Comparison of ENCODE assay signal across 17 cellular contexts in genomic region chr4:168411318-168412150, GRCh38.
DNase-seq lines count a peak whose midpoint lies in the region; ATAC-seq and TF ChIP-seq lines count a peak whose summit lies in the region.
"Had no signal": no experiment of that assay in that cellular context is flagged by ENCODE, and none has a peak within 500 bp of the region (broad histone marks: within the 10 kb centered on the region; RNA-seq: fewer than 3 reads in every experiment).

No MANE protein-coding gene starts in this region.

- H3K4me3 Mint-ChIP-seq in activated CD4-positive, alpha-beta T cell treated with anti-CD3 and anti-CD28 coated beads for 36 hours = no peak overlapping the region
- no peak overlapping the region for H3K4me3 Mint-ChIP-seq in effector memory CD8-positive, alpha-beta T cell
- H3K4me3 Mint-ChIP-seq in neural crest cell = no peak overlapping the region
- no peak overlapping the region for H3K4me3 Mint-ChIP-seq in naive thymus-derived CD4-positive, alpha-beta T cell
- H3K4me3 Mint-ChIP-seq: activated CD8-positive, alpha-beta memory T cell treated with anti-CD3 and anti-CD28 coated beads, Interleukin-2, amount 10 ng/mL, durations not matched to agents 7 days and 5 days; T-helper 1 cell treated with Interleukin-12 subunit alpha and Interleukin-12 subunit beta and Interleukin-4 antibody, amounts not matched to agents 30 μg/mL and 1 μg/mL, for 36 hours had no signal

- no peaks in the 10 kb centered on the region for H3K9me3 Mint-ChIP-seq in activated CD4-positive, alpha-beta T cell treated with anti-CD3 and anti-CD28 coated beads for 36 hours (ENCODE audit: low read depth)
- no peaks in the 10 kb centered on the region for H3K9me3 Mint-ChIP-seq in effector memory CD8-positive, alpha-beta T cell
- no peaks in the 10 kb centered on the region for H3K9me3 Mint-ChIP-seq in neural crest cell
- no peaks in the 10 kb centered on the region for H3K9me3 Mint-ChIP-seq in naive thymus-derived CD4-positive, alpha-beta T cell
- H3K9me3 Mint-ChIP-seq: T-helper 1 cell treated with Interleukin-12 subunit alpha and Interleukin-12 subunit beta and Interleukin-4 antibody, amounts not matched to agents 30 μg/mL and 1 μg/mL, for 36 hours had no signal

- no peaks in the 10 kb centered on the region for H3K4me1 Mint-ChIP-seq in activated CD4-positive, alpha-beta T cell treated with anti-CD3 and anti-CD28 coated beads for 36 hours
- no peaks in the 10 kb centered on the region for H3K4me1 Mint-ChIP-seq in effector memory CD8-positive, alpha-beta T cell (ENCODE audit: low read depth in 2 of 2)
- H3K4me1 Mint-ChIP-seq in neural crest cell = no peaks in the 10 kb centered on the region
- peaks cover 0 to 5% (median 0%) of the 10 kb centered on the region in 7 donors for H3K4me1 Mint-ChIP-seq in naive thymus-derived CD4-positive, alpha-beta T cell

- DNase-seq in activated CD4-positive, alpha-beta T cell treated with anti-CD3 and anti-CD28 coated beads for 36 hours = no peak
- no peak for DNase-seq in activated CD4-positive, alpha-beta T cell treated with anti-CD3 and anti-CD28 coated beads, Interleukin-2, amount 50 U/mL, for 1 hour
- peak; percentile 61 for DNase-seq in NB4 (ENCODE audit: low read depth)
- DNase-seq in effector memory CD8-positive, alpha-beta T cell = no peak
- no peak for DNase-seq in neural crest cell (ENCODE audit: low read depth, low spot score)
- DNase-seq in NK-92 treated with Interleukin-12 subunit alpha and Interleukin-12 subunit beta, amount 100 ng/mL, for 24 hours (lab: John Stamatoyannopoulos, UW) = no peak
- DNase-seq in naive thymus-derived CD4-positive, alpha-beta T cell = no peak
- DNase-seq: activated CD8-positive, alpha-beta memory T cell treated with anti-CD3 and anti-CD28 coated beads, Interleukin-2, amount 10 ng/mL, durations not matched to agents 7 days and 5 days; brain microvascular endothelial cell; NCI-H1105 treated with DMSO at 0.1 percent for 48 hours; NCI-H2171 treated with DMSO at 0.1 percent for 48 hours; pancreas; tibial artery had no signal

- no peak overlapping the region for H3K27ac ChIP-seq in naive thymus-derived CD4-positive, alpha-beta T cell (ENCODE audit: low read depth, low read length)
- H3K27ac ChIP-seq: brain microvascular endothelial cell, C4-2B, pancreas, tibial artery had no signal

- H3K9me3 ChIP-seq in naive thymus-derived CD4-positive, alpha-beta T cell (ENCODE audit: control insufficient read depth in 2 of 3, low read length in 3 of 3) = no peaks in the 10 kb centered on the region
- H3K9me3 ChIP-seq: pancreas, tibial artery had no signal

- H3K36me3 ChIP-seq in naive thymus-derived CD4-positive, alpha-beta T cell (ENCODE audit: control insufficient read depth in 2 of 3, insufficient read depth in 3 of 3, low read length in 3 of 3) = peaks cover 0 to 46% (median 14%) of the 10 kb centered on the region in 3 experiments

- H3K4me1 ChIP-seq in naive thymus-derived CD4-positive, alpha-beta T cell (ENCODE audit: control insufficient read depth in 2 of 2, insufficient read depth in 2 of 2, low read length in 2 of 2) = no peaks in the 10 kb centered on the region
- H3K4me1 ChIP-seq: pancreas had no signal

- TF ChIP-seq POLR2A in NB4 (IDR thresholded peaks at IDR 0.05; ENCODE audit: extremely low read depth, insufficient read length) = no peak

- H3K36me3 Mint-ChIP-seq in activated CD4-positive, alpha-beta T cell treated with anti-CD3 and anti-CD28 coated beads for 36 hours (ENCODE audit: low read depth) = peaks cover 22% of the 10 kb centered on the region
- peaks cover 32% of the 10 kb centered on the region for H3K36me3 Mint-ChIP-seq in effector memory CD8-positive, alpha-beta T cell (ENCODE audit: insufficient read depth)
- no peaks in the 10 kb centered on the region for H3K36me3 Mint-ChIP-seq in neural crest cell (ENCODE audit: low read depth)
- peaks cover 22 to 67% (median 57%) of the 10 kb centered on the region in 5 donors for H3K36me3 Mint-ChIP-seq in naive thymus-derived CD4-positive, alpha-beta T cell

- CTCF ChIA-PET in activated CD4-positive, alpha-beta T cell treated with anti-CD3 and anti-CD28 coated beads for 36 hours (lab: Charles Lee) = no interaction called here
- CTCF ChIA-PET in naive thymus-derived CD4-positive, alpha-beta T cell (lab: Charles Lee) = interaction anchor here (0.6 kb wide), 1 partner anchor 1389 kb away, joined by 4 read pairs; no protein-coding TSS in a partner anchor

- H3K4me3 ChIP-seq in NB4 (ENCODE audit: low read depth, low read length) = no peak overlapping the region
- no peak overlapping the region for H3K4me3 ChIP-seq in naive thymus-derived CD4-positive, alpha-beta T cell (ENCODE audit: low read length)
- H3K4me3 ChIP-seq: pancreas, smooth muscle cell, tibial artery had no signal

- POLR2A ChIA-PET in activated CD4-positive, alpha-beta T cell treated with anti-CD3 and anti-CD28 coated beads for 36 hours (lab: Charles Lee) = no interaction called here
- POLR2A ChIA-PET in naive thymus-derived CD4-positive, alpha-beta T cell (lab: Charles Lee) = no interaction called here

- intact Hi-C loops in activated CD4-positive, alpha-beta T cell treated with anti-CD3 and anti-CD28 coated beads for 36 hours (cut with DNase I, micrococcal nuclease) = no loop called here
- intact Hi-C loops in naive thymus-derived CD4-positive, alpha-beta T cell (cut with micrococcal nuclease) = no loop called here

- no peak for TF ChIP-seq CTCF in NB4 (IDR thresholded peaks at IDR 0.05; ENCODE audit: low read depth, low read length)
- TF ChIP-seq CTCF in neural crest cell (conservative IDR thresholded peaks at IDR 0.05) = no peak

- no peaks in the 10 kb centered on the region for H3K27me3 ChIP-seq in naive thymus-derived CD4-positive, alpha-beta T cell (ENCODE audit: control insufficient read depth in 2 of 2, insufficient read depth in 2 of 2, low read length in 2 of 2)
- H3K27me3 ChIP-seq: brain microvascular endothelial cell, pancreas, tibial artery had no signal

- H3K27ac Mint-ChIP-seq in activated CD4-positive, alpha-beta T cell treated with anti-CD3 and anti-CD28 coated beads for 36 hours = peak overlapping the region; percentile 58
- peak overlapping the region; percentile 49 to 66 for H3K27ac Mint-ChIP-seq in effector memory CD8-positive, alpha-beta T cell
- H3K27ac Mint-ChIP-seq in neural crest cell (ENCODE audit: unreplicated experiment) = peak overlapping the region; percentile 84
- H3K27ac Mint-ChIP-seq in naive thymus-derived CD4-positive, alpha-beta T cell = peak overlapping the region in 1 of 9 donors; percentile 26
- H3K27ac Mint-ChIP-seq: activated CD8-positive, alpha-beta memory T cell treated with anti-CD3 and anti-CD28 coated beads, Interleukin-2, amount 10 ng/mL, durations not matched to agents 7 days and 5 days; T-helper 1 cell treated with Interleukin-12 subunit alpha and Interleukin-12 subunit beta and Interleukin-4 antibody, amounts not matched to agents 30 μg/mL and 1 μg/mL, for 36 hours had no signal

- no peaks in the 10 kb centered on the region for H3K27me3 Mint-ChIP-seq in activated CD4-positive, alpha-beta T cell treated with anti-CD3 and anti-CD28 coated beads for 36 hours
- no peaks in the 10 kb centered on the region for H3K27me3 Mint-ChIP-seq in effector memory CD8-positive, alpha-beta T cell
- H3K27me3 Mint-ChIP-seq in neural crest cell (ENCODE audit: low read depth) = no peaks in the 10 kb centered on the region
- no peaks in the 10 kb centered on the region for H3K27me3 Mint-ChIP-seq in naive thymus-derived CD4-positive, alpha-beta T cell
- H3K27me3 Mint-ChIP-seq: activated CD8-positive, alpha-beta memory T cell treated with anti-CD3 and anti-CD28 coated beads, Interleukin-2, amount 10 ng/mL, durations not matched to agents 7 days and 5 days had no signal

- no peak for ATAC-seq in activated CD4-positive, alpha-beta T cell treated with anti-CD3 and anti-CD28 coated beads for 36 hours
- ATAC-seq in effector memory CD8-positive, alpha-beta T cell (replicated peaks) = no peak
- ATAC-seq in naive thymus-derived CD4-positive, alpha-beta T cell = no peak
- no peak for ATAC-seq in HG02763 (IDR thresholded peaks at IDR 0.05; ENCODE audit: unreplicated experiment)
- ATAC-seq: activated CD8-positive, alpha-beta memory T cell treated with anti-CD3 and anti-CD28 coated beads, Interleukin-2, amount 10 ng/mL, durations not matched to agents 7 days and 5 days had no signal
